ENCODE assay signal across 23 cellular contexts in genomic region chr16:53944026-53944425, GRCh38.
"Had no signal": no experiment of that assay in that cellular context is flagged by ENCODE, and none has a peak within 500 bp of the region (broad histone marks: within the 10 kb centered on the region; RNA-seq: fewer than 3 reads in every experiment).

No MANE protein-coding gene starts in this region.

- H3K4me1 Mint-ChIP-seq: immature natural killer cell had no signal

- H3K27ac ChIP-seq: hepatocyte, pancreas, psoas muscle, right atrium auricular region, thoracic aorta, vagina, WERI-Rb-1 had no signal

- ATAC-seq: activated CD8-positive, alpha-beta memory T cell treated with anti-CD3 and anti-CD28 coated beads, Interleukin-2, amount 10 ng/mL, durations not matched to agents 7 days and 5 days; activated CD8-positive, alpha-beta T cell treated with anti-CD3 and anti-CD28 coated beads for 36 hours; left ventricle myocardium superior; natural killer cell treated with Interleukin-12 subunit alpha and Interleukin-12 subunit beta and Interleukin-15 and Interleukin-18, amount 100 ng/mL, for 72 hours; pancreas; psoas muscle had no signal

- DNase-seq: activated CD4-positive, alpha-beta T cell treated with anti-CD3 and anti-CD28 coated beads, Interleukin-2, amount 10 ng/mL, durations not matched to agents 7 days and 5 days; activated CD4-positive, CD25-positive, alpha-beta regulatory T cell treated with anti-CD3 and anti-CD28 coated beads, Interleukin-2, amount 50 U/mL, for 72 hours; activated CD8-positive, alpha-beta memory T cell treated with anti-CD3 and anti-CD28 coated beads, Interleukin-2, amount 10 ng/mL, durations not matched to agents 7 days and 5 days; activated CD8-positive, alpha-beta T cell treated with anti-CD3 and anti-CD28 coated beads for 36 hours; activated effector memory CD4-positive, alpha-beta T cell treated with anti-CD3 and anti-CD28 coated beads, Interleukin-2, amount 50 U/mL, for 16 hours; activated naive CD4-positive, alpha-beta T cell treated with anti-CD3 and anti-CD28 coated beads, Interleukin-2, amount 10 ng/mL, durations not matched to agents 7 days and 5 days; activated T-cell treated with anti-CD3 and anti-CD28 coated beads for 4 hours; foreskin melanocyte; glutamatergic neuron; immature natural killer cell; left ventricle myocardium superior; midbrain; pancreas; psoas muscle; stimulated activated CD4-positive, alpha-beta T cell treated with anti-CD3 and anti-CD28 coated beads, Interleukin-4, amount 100 ng/mL, for 24 hours; stimulated activated naive CD4-positive, alpha-beta T cell treated with Interleukin-2 at 50 U/mL for 16 hours; WERI-Rb-1 had no signal

- H3K27me3 ChIP-seq: hepatocyte, pancreas, right atrium auricular region, vagina had no signal

- H3K4me1 ChIP-seq: pancreas, right atrium auricular region, vagina had no signal

- H3K4me3 ChIP-seq: hepatocyte, pancreas, psoas muscle, right atrium auricular region, thoracic aorta, vagina had no signal

- H3K9me3 Mint-ChIP-seq: activated CD4-positive, alpha-beta T cell treated with anti-CD3 and anti-CD28 coated beads, Interleukin-2, amount 10 ng/mL, durations not matched to agents 7 days and 5 days; activated CD8-positive, alpha-beta T cell treated with anti-CD3 and anti-CD28 coated beads for 36 hours; activated naive CD4-positive, alpha-beta T cell treated with anti-CD3 and anti-CD28 coated beads, Interleukin-2, amount 10 ng/mL, durations not matched to agents 7 days and 5 days; immature natural killer cell; natural killer cell treated with Interleukin-12 subunit alpha and Interleukin-12 subunit beta and Interleukin-15 and Interleukin-18, amount 100 ng/mL, for 72 hours had no signal

- H3K27ac Mint-ChIP-seq: activated CD4-positive, alpha-beta T cell treated with anti-CD3 and anti-CD28 coated beads, Interleukin-2, amount 10 ng/mL, durations not matched to agents 7 days and 5 days; activated CD8-positive, alpha-beta memory T cell treated with anti-CD3 and anti-CD28 coated beads, Interleukin-2, amount 10 ng/mL, durations not matched to agents 7 days and 5 days; activated CD8-positive, alpha-beta T cell treated with anti-CD3 and anti-CD28 coated beads for 36 hours; activated naive CD4-positive, alpha-beta T cell treated with anti-CD3 and anti-CD28 coated beads, Interleukin-2, amount 10 ng/mL, durations not matched to agents 7 days and 5 days; immature natural killer cell; natural killer cell treated with Interleukin-12 subunit alpha and Interleukin-12 subunit beta and Interleukin-15 and Interleukin-18, amount 100 ng/mL, for 72 hours; type B pancreatic cell had no signal

- H3K9me3 ChIP-seq: pancreas, psoas muscle, right atrium auricular region, thoracic aorta, vagina had no signal

- H3K36me3 ChIP-seq: pancreas, right atrium auricular region, thoracic aorta, vagina, WERI-Rb-1 had no signal

- H3K36me3 Mint-ChIP-seq: natural killer cell treated with Interleukin-12 subunit alpha and Interleukin-12 subunit beta and Interleukin-15 and Interleukin-18, amount 100 ng/mL, for 72 hours had no signal

- H3K27me3 Mint-ChIP-seq: activated CD4-positive, alpha-beta T cell treated with anti-CD3 and anti-CD28 coated beads, Interleukin-2, amount 10 ng/mL, durations not matched to agents 7 days and 5 days; activated CD8-positive, alpha-beta memory T cell treated with anti-CD3 and anti-CD28 coated beads, Interleukin-2, amount 10 ng/mL, durations not matched to agents 7 days and 5 days; activated CD8-positive, alpha-beta T cell treated with anti-CD3 and anti-CD28 coated beads for 36 hours; activated naive CD4-positive, alpha-beta T cell treated with anti-CD3 and anti-CD28 coated beads, Interleukin-2, amount 10 ng/mL, durations not matched to agents 7 days and 5 days; natural killer cell treated with Interleukin-12 subunit alpha and Interleukin-12 subunit beta and Interleukin-15 and Interleukin-18, amount 100 ng/mL, for 72 hours had no signal

- H3K4me3 Mint-ChIP-seq: activated CD4-positive, alpha-beta T cell treated with anti-CD3 and anti-CD28 coated beads, Interleukin-2, amount 10 ng/mL, durations not matched to agents 7 days and 5 days; activated CD8-positive, alpha-beta memory T cell treated with anti-CD3 and anti-CD28 coated beads, Interleukin-2, amount 10 ng/mL, durations not matched to agents 7 days and 5 days; activated CD8-positive, alpha-beta T cell treated with anti-CD3 and anti-CD28 coated beads for 36 hours; activated naive CD4-positive, alpha-beta T cell treated with anti-CD3 and anti-CD28 coated beads, Interleukin-2, amount 10 ng/mL, durations not matched to agents 7 days and 5 days; immature natural killer cell; natural killer cell treated with Interleukin-12 subunit alpha and Interleukin-12 subunit beta and Interleukin-15 and Interleukin-18, amount 100 ng/mL, for 72 hours; type B pancreatic cell had no signal
